In genomic region chr1:87463917-87464565, GRCh38 we compare ENCODE assay signal across 12 cellular contexts.
DNase-seq lines count a peak whose midpoint lies in the region; ATAC-seq and TF ChIP-seq lines count a peak whose summit lies in the region.
"Had no signal": no experiment of that assay in that cellular context is flagged by ENCODE, and none has a peak within 500 bp of the region (broad histone marks: within the 10 kb centered on the region; RNA-seq: fewer than 3 reads in every experiment).

No MANE protein-coding gene starts in this region.

- DNase-seq in iPS-NIHi7 (ENCODE audit: extremely low spot score) = peak; percentile 23
- no peak for DNase-seq in NCI-H1694 treated with DMSO at 0.1 percent for 48 hours (lab: John Stamatoyannopoulos, UW)
- DNase-seq in coronary artery (ENCODE audit: low spot score) = no peak
- no peak for DNase-seq in lower leg skin (ENCODE audit: low spot score in 2 of 2)
- no peak for DNase-seq in SIG-M5 treated with dmso at 0.1 percent for 504 hours (lab: John Stamatoyannopoulos, UW; ENCODE audit: unreplicated experiment)
- DNase-seq: activated CD8-positive, alpha-beta memory T cell treated with anti-CD3 and anti-CD28 coated beads, Interleukin-2, amount 50 U/mL, for 48 hours; cerebellar nuclear complex; NCI-H146 had no signal

- intact Hi-C loops in lower leg skin (cut with DNase I; ENCODE audit: low total_unique reads) = no loop called here

- 37 to 44% methylated on average over 3 of the region's 3 CpGs for WGBS in lower leg skin, 2 donors

- TF ChIP-seq POLR2A in lower leg skin (IDR thresholded peaks at IDR 0.05) = no peak

- ATAC-seq in GM18868 (IDR thresholded peaks at IDR 0.05; ENCODE audit: unreplicated experiment) (peak; percentile 63), GM21515 (IDR thresholded peaks at IDR 0.05; ENCODE audit: unreplicated experiment) (peak; percentile 75), HG03159 (IDR thresholded peaks at IDR 0.05; ENCODE audit: unreplicated experiment) (peak; percentile 67)

- no peak for TF ChIP-seq CTCF in coronary artery (IDR thresholded peaks at IDR 0.05)
- TF ChIP-seq CTCF in lower leg skin (IDR thresholded peaks at IDR 0.05) = no peak

- H3K4me3 ChIP-seq in coronary artery = no peak overlapping the region
- H3K4me3 ChIP-seq in lower leg skin (ENCODE audit: low read depth, poor library complexity, severe bottlenecking) = no peak overlapping the region
- H3K4me3 ChIP-seq: SJSA1 had no signal

- H3K27ac ChIP-seq in coronary artery = no peak overlapping the region
- H3K27ac ChIP-seq: SJSA1 had no signal
